14 cellular contexts compared by ENCODE assay signal in the genomic region with DNA sequence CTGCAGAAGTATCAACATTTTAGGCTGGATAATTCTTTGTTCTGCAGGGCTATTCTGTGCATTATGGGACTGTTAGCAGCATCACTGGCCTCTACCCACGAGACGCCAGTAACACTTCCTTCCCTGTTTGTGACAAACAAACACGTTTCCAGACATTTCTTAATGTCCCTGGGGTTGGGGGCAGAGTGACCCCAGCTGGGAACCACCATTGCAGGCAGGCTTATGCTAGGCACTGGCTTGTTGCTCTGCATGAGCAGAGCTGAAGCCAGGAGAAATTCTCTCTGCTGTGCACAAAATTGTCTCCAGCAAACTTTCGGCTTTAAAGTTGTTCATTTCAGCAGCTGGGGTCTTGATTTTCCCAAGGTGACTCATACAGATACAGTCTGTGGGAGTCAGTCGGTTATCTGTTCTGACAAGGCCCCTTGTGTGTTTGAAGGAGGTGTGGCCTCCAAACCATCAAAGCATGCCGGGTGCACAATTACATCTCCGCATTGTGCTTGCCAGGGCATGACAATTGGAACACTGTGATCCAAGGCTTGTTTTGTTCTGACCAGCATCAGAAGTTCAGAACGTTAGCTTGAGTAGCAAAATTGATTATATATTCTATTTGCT.
A peak's percentile ranks its signal among the peaks of the same experiment; 100 is the strongest.
DNase-seq lines count a peak whose midpoint lies in the region; ATAC-seq and TF ChIP-seq lines count a peak whose summit lies in the region.
"Had no signal": no experiment of that assay in that cellular context is flagged by ENCODE, and none has a peak within 500 bp of the region (broad histone marks: within the 10 kb centered on the region; RNA-seq: fewer than 3 reads in every experiment).

No MANE protein-coding gene starts in this region.

- peak overlapping the region; percentile 97 for H3K27ac ChIP-seq in cingulate gyrus (ENCODE audit: low read depth, low read length)
- H3K27ac ChIP-seq: C4-2B, heart right ventricle, HL-60 had no signal

- peak; percentile 58 for DNase-seq in middle frontal gyrus (ENCODE audit: extremely low spot score, low spot score)
- DNase-seq in SIG-M5 treated with dmso at 0.1 percent for 504 hours (lab: John Stamatoyannopoulos, UW; ENCODE audit: unreplicated experiment): no peak
- no peak for DNase-seq in SKM-1 treated with dmso at 0.1 percent for 144 hours (lab: John Stamatoyannopoulos, UW; ENCODE audit: unreplicated experiment)
- DNase-seq in GM10266 (ENCODE audit: extremely low spot score): no peak
- DNase-seq in HuH-7.5 (ENCODE audit: low spot score): no peak
- DNase-seq: activated T-cell treated with anti-CD3 and anti-CD28 coated beads, Interleukin-2, amount 50 U/mL, for 24 hours; heart right ventricle; naive thymus-derived CD4-positive, alpha-beta T cell; NCI-H146 had no signal

- TF ChIP-seq CTCF in GM10266 (IDR thresholded peaks at IDR 0.05; ENCODE audit: control insufficient read depth, insufficient read depth, low read depth, missing control alignments): no peak

- ATAC-seq in GM18511 (IDR thresholded peaks at IDR 0.05; ENCODE audit: unreplicated experiment): peak; percentile 93
- peak; percentile 65 for ATAC-seq in HG03095 (IDR thresholded peaks at IDR 0.05; ENCODE audit: unreplicated experiment)
- ATAC-seq: naive thymus-derived CD4-positive, alpha-beta T cell had no signal
